ENCODE assay signal across 8 cellular contexts in the genomic region with DNA sequence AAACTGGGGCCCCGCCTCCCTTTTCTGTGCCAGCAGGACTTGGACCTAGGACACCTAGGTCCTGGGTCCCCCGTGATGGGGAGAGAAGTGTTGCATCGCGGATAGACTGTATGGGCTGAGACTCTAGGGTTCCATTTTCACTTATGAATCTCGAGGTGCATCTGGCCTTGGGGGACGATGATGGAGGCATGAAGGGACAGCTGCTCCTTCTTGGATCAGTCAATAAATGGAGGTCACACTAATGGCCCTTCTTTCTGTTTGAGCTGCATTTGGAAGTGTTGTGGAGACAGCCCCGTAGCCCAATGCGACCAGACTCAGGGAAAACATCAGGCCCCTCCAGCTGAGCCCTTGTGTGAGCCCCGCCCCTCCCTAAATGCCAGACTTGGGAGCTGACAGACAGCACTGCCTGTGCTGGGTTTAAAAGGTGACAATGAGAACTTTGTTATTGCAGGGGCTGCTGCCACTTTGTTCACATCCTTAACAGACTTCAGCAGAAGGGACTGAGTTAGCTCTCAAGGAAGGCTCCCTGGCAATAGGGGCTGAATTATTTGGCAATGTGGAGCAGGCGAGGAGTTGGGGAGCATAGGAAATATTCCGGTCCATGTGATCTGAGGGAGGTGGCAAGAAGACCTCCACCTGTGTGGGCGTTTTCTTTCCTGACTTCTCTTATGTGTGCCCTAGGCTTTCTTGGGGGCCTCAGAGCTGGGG. TPM values are rescaled to one million over a fixed set of nuclear protein-coding genes. Genes with fewer than 3 reads are reported as not detected.
DNase-seq lines count a peak whose midpoint lies in the region; ATAC-seq and TF ChIP-seq lines count a peak whose summit lies in the region.

No MANE protein-coding gene starts in this region.

- H3K27me3 ChIP-seq in SJSA1 (replicated peaks), result no peaks in the 10 kb centered on the region

- H3K4me3 ChIP-seq in GM12864 (ENCODE audit: low read depth, low read length) (peak overlapping the region; percentile 75), SJSA1 (peak overlapping the region; percentile 53), fibroblast of pulmonary artery (replicated peaks; ENCODE audit: low read depth, low read length) (peak overlapping the region; percentile 69), retinal pigment epithelial cell (ENCODE audit: low read length) (peak overlapping the region; percentile 91)

- no peak for TF ChIP-seq CTCF in GM12864 (IDR thresholded peaks at IDR 0.05; ENCODE audit: low read depth, low read length, missing control alignments)
- no peak for TF ChIP-seq CTCF in fibroblast of pulmonary artery (IDR thresholded peaks at IDR 0.05; ENCODE audit: low read length, missing control alignments)
- no peak for TF ChIP-seq CTCF in retinal pigment epithelial cell (conservative IDR thresholded peaks at IDR 0.05; ENCODE audit: low read depth, low read length)

- no peak for TF ChIP-seq POLR2A in erythroblast (IDR thresholded peaks at IDR 0.05; ENCODE audit: low read length)

- peak overlapping the region; percentile 69 for H3K27ac ChIP-seq in SJSA1

- ATAC-seq in sciatic nerve, result no peak

- DNase-seq in GM12864 (ENCODE audit: low read depth), result no peak
- DNase-seq in SJSA1 (ENCODE audit: low read depth in 1 of 2, low spot score in 2 of 2), result no peak
- no peak for DNase-seq in fibroblast of pulmonary artery (ENCODE audit: low read depth)
- no peak for DNase-seq in retinal pigment epithelial cell (ENCODE audit: low read depth)
- no peak for DNase-seq in erythroblast (lab: John Stamatoyannopoulos, UW)
- no peak for DNase-seq in NCI-H524 (lab: John Stamatoyannopoulos, UW)
- no peak for DNase-seq in sciatic nerve (ENCODE audit: low spot score)
- no peak for DNase-seq in NCI-H2107 treated with DMSO at 0.1 percent for 48 hours (lab: John Stamatoyannopoulos, UW; ENCODE audit: unreplicated experiment)

- H3K4me1 ChIP-seq in SJSA1 (replicated peaks), result peaks cover 23% of the 10 kb centered on the region

- intact Hi-C loops in sciatic nerve (cut with DNase I), result no loop called here

- H3K36me3 ChIP-seq in SJSA1, result peaks cover 73% of the 10 kb centered on the region

- 0 out of 2 replicates have a peak, but pooled peaks cover 4% of the 10 kb centered on the region for H3K9me3 ChIP-seq in SJSA1 (replicated peaks)

RNA-seq across cellular contexts. Expression of a gene that starts 0.8 kb away (rescaled TPM):
- total RNA-seq in SJSA1 (2014; rRNA removed; shearing (Covaris generic)), result 187 and 286 TPM in 2 replicates
- 42.9 TPM for total RNA-seq in sciatic nerve

RNA-seq across cellular contexts. Expression of a gene that starts 5.8 kb away (rescaled TPM):
- 107 and 145 TPM in 2 replicates for total RNA-seq in SJSA1 (2014; rRNA removed; shearing (Covaris generic))
- total RNA-seq in sciatic nerve, result 61.3 TPM

RNA-seq across cellular contexts. Expression of a gene that starts 14.5 kb away (rescaled TPM):
- 544 and 654 TPM in 2 replicates for total RNA-seq in SJSA1 (2014; rRNA removed; shearing (Covaris generic))
- total RNA-seq in sciatic nerve, result 26.0 TPM

RNA-seq across cellular contexts. Expression of a gene that starts 27.5 kb away (rescaled TPM):
- total RNA-seq in SJSA1 (2014; rRNA removed; shearing (Covaris generic)), result 841 and 950 TPM in 2 replicates
- total RNA-seq in sciatic nerve, result 16.6 TPM

RNA-seq across cellular contexts. Expression of a gene that starts 55.6 kb away (rescaled TPM):
- 2.1 and 2.8 TPM in 2 replicates for total RNA-seq in SJSA1 (2014; rRNA removed; shearing (Covaris generic))
- 5.6 TPM for total RNA-seq in sciatic nerve

Comparison
In these comparisons a context has a peak if more than half of its experiments do, and no peak if none do; other contexts are left out.
1. RNA of a gene that starts 14.5 kb away (total RNA-seq): 544 to 654 TPM in SJSA1; 26.0 TPM in sciatic nerve (single experiment); every median in the first group is over 10 times any median in the second.
2. Peak in every context shown above with its lines, with median percentiles within 50 percentile points of each other: H3K4me3 ChIP-seq.